Comparison of ENCODE assay signal across 8 cellular contexts in the genomic region with DNA sequence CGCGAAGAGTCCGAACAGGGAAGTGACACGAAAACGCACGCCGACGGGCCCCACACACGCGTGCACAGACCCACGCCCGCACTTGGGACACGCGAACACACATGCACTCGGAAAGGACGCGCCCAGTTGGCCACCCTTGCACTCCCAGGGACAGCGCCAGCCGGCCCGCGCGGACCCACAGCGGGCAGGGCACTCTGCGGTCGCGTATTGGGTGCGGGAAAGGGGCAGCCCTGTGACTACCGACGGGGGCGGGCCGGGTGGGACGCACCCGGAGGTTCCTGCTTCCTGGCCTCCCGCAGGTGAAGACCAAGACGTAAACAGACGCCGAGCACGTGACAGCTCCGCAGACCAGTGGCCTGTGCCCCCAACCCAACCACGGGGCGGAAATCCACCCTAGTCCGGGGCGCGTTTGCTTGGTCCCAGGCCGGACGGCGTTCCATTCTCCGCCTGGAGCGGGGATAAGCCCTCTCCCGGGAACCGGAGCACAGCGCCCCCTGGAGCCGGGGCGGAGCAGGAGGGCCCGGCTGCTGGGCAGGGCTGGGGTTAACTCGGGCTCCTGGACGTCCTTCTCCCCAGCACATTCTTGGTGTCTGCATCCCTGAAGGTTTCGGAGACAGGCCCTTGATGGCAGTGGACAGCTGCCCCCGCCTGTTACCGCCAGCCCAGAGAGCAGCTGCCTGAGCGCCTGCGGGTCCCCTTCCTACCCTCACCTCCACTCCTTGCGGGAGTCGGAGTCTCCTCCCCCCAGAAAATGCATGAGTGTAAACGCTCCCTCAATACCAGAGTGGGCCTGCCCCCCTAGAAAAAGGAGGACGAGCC. TPM values are rescaled to one million over a fixed set of nuclear protein-coding genes. Genes with fewer than 3 reads are reported as not detected.
DNase-seq lines count a peak whose midpoint lies in the region; ATAC-seq, FAIRE-seq and TF ChIP-seq lines count a peak whose summit lies in the region.

No MANE protein-coding gene starts in this region.

- peak overlapping the region; percentile 86 for H3K4me3 ChIP-seq in HUES64 (ENCODE audit: low read length)
- H3K4me3 ChIP-seq in RWPE2 (ENCODE audit: severe bottlenecking): peak overlapping the region; percentile 68
- peak overlapping the region; percentile 91 to 94 for H3K4me3 ChIP-seq in neutrophil (ENCODE audit: low read depth in 1 of 2, low read length in 1 of 2)

- H3K27me3 ChIP-seq in HUES64 (ENCODE audit: insufficient read depth, low read length) (no peaks in the 10 kb centered on the region), RWPE2 (ENCODE audit: insufficient read depth, poor library complexity, severe bottlenecking) (no peaks in the 10 kb centered on the region), neutrophil (no peaks in the 10 kb centered on the region)

- under 1% methylated on average over 66 of the region's 66 CpGs for WGBS in HUES64

- H3K27ac ChIP-seq in HUES64 (ENCODE audit: low read depth, low read length) (peak overlapping the region; percentile 90), RWPE2 (ENCODE audit: poor library complexity, severe bottlenecking) (peak overlapping the region; percentile 91), neutrophil (peak overlapping the region; percentile 46), temporal lobe (ENCODE audit: low read depth, low read length) (peak overlapping the region; percentile 100)

- H3K4me1 ChIP-seq in HUES64 (ENCODE audit: insufficient read depth, low read length) (peaks cover 21% of the 10 kb centered on the region), RWPE2 (ENCODE audit: insufficient read depth, poor library complexity, severe bottlenecking) (peaks cover 8% of the 10 kb centered on the region), neutrophil (ENCODE audit: control insufficient read depth in 1 of 2, insufficient read depth in 1 of 2, low read depth in 1 of 2, low read length in 1 of 2) (peaks cover 28 to 38% of the 10 kb centered on the region in 2 experiments)

- H3K9me3 ChIP-seq in HUES64 (ENCODE audit: insufficient read depth, low read depth, low read length) (no peaks in the 10 kb centered on the region), RWPE2 (ENCODE audit: severe bottlenecking) (no peaks in the 10 kb centered on the region), neutrophil (no peaks in the 10 kb centered on the region)

- ATAC-seq in GM18520 (IDR thresholded peaks at IDR 0.05; ENCODE audit: unreplicated experiment) (peak; percentile 31), RWPE2 (ENCODE audit: low read depth) (peak; percentile 47)

- H3K36me3 ChIP-seq in HUES64 (ENCODE audit: insufficient read depth, low read length) (peaks cover 26% of the 10 kb centered on the region), RWPE2 (ENCODE audit: low read depth) (peaks cover 20% of the 10 kb centered on the region), neutrophil (no peaks in the 10 kb centered on the region)

- DNase-seq in AG09319 (ENCODE audit: extremely low read depth, low read depth) (no peak), RWPE2 (ENCODE audit: low spot score) (no peak), frontal cortex (ENCODE audit: low spot score in 2 of 2) (peak; percentile 70 to 78)
- peak; percentile 33 to 65 (median 54) for DNase-seq in activated naive CD4-positive, alpha-beta T cell (lab: John Stamatoyannopoulos, UW)

- TF ChIP-seq CTCF in AG09319 (IDR thresholded peaks at IDR 0.05; ENCODE audit: low read depth, low read length) (peak; percentile 93), RWPE2 (IDR thresholded peaks at IDR 0.05; ENCODE audit: poor library complexity, severe bottlenecking) (peak; percentile 83), neutrophil (IDR thresholded peaks at IDR 0.05) (peak; percentile 78)

- no peak for FAIRE-seq in frontal cortex (lab: Jason Lieb, UNC)

- H3K9ac ChIP-seq in HUES64 (ENCODE audit: low read depth, low read length): peak overlapping the region; percentile 96

RNA-seq across cellular contexts. Expression of a gene that starts 2.0 kb away (rescaled TPM):
- polyA plus RNA-seq in HUES64 (2013, experiment 1 of 2): 44.8 TPM
- 56.4 TPM for polyA plus RNA-seq in HUES64 (2013, experiment 2 of 2)
- total RNA-seq in frontal cortex: 15.5 TPM
- 10.6 TPM for total RNA-seq in temporal lobe

RNA-seq across cellular contexts. Expression of a gene that starts 10.2 kb away (rescaled TPM):
- polyA plus RNA-seq in HUES64 (2013, experiment 1 of 2): 24.2 TPM
- polyA plus RNA-seq in HUES64 (2013, experiment 2 of 2): 17.8 TPM
- total RNA-seq in frontal cortex: 6.5 TPM
- 6.9 TPM for total RNA-seq in temporal lobe

RNA-seq across cellular contexts. Expression of a gene that starts 10.3 kb away (rescaled TPM):
- 66.9 TPM for polyA plus RNA-seq in HUES64 (2013, experiment 1 of 2)
- 66.4 TPM for polyA plus RNA-seq in HUES64 (2013, experiment 2 of 2)
- 35.5 TPM for total RNA-seq in frontal cortex
- total RNA-seq in temporal lobe: 29.3 TPM

RNA-seq across cellular contexts. Expression of a gene that starts 28.3 kb away (rescaled TPM):
- 6.6 TPM for polyA plus RNA-seq in HUES64 (2013, experiment 1 of 2)
- polyA plus RNA-seq in HUES64 (2013, experiment 2 of 2): 10.0 TPM
- total RNA-seq in frontal cortex (6.5 TPM), temporal lobe (14.8 TPM)

RNA-seq across cellular contexts. Expression of a gene that starts 33.4 kb away (rescaled TPM):
- 0.30 TPM for polyA plus RNA-seq in HUES64 (2013, experiment 1 of 2)
- 0.19 TPM for polyA plus RNA-seq in HUES64 (2013, experiment 2 of 2)
- 10.2 TPM for total RNA-seq in frontal cortex
- total RNA-seq in temporal lobe: 3.2 TPM

Comparison
In these comparisons a context has a peak if more than half of its experiments do, and no peak if none do; other contexts are left out.
1. DNase-seq: peak in activated naive CD4-positive, alpha-beta T cell (4 of 4) and frontal cortex (2 of 2); none in AG09319 (single experiment) and RWPE2 (single experiment).
2. H3K27ac ChIP-seq: peak in every context shown above with its lines; median percentile 100 in temporal lobe; 91 in RWPE2; 90 in HUES64; 46 in neutrophil.
3. Peak in every context shown above with its lines, with median percentiles within 50 percentile points of each other: CTCF ChIP-seq and H3K4me3 ChIP-seq.